Comparison of ENCODE assay signal across 1 cellular context in genomic region chr17:5464717-5465507, GRCh38.
TF ChIP-seq lines count a peak whose summit lies in the region.

No MANE protein-coding gene starts in this region.

TF ChIP-seq in HepG2, 621 proteins besides CTCF, POLR2A, EP300 and RAD21 (continued from another document and continues in another):
- no peak for TF ChIP-seq ZNF281 (CRISPR knock-in tag; IDR thresholded peaks at IDR 0.05; ENCODE audit: borderline replicate concordance)
- TF ChIP-seq SNAPC2 (CRISPR knock-in tag; IDR thresholded peaks at IDR 0.05): no peak; the same call in 1 of the 2 replicates
- no peak for TF ChIP-seq HBP1 (CRISPR knock-in tag; IDR thresholded peaks at IDR 0.05; ENCODE audit: low read depth)
- TF ChIP-seq SMAD9 (CRISPR knock-in tag; IDR thresholded peaks at IDR 0.05): no peak
- TF ChIP-seq SOX5 (CRISPR knock-in tag; IDR thresholded peaks at IDR 0.05; ENCODE audit: borderline replicate concordance): peak; percentile 79
- no peak for TF ChIP-seq ZMAT5 (CRISPR knock-in tag; IDR thresholded peaks at IDR 0.05; ENCODE audit: borderline replicate concordance, low read depth)
- TF ChIP-seq CBX1 (IDR thresholded peaks at IDR 0.05; ENCODE audit: low read depth): no peak
- TF ChIP-seq ZBTB4 (CRISPR knock-in tag; IDR thresholded peaks at IDR 0.05; ENCODE audit: borderline replicate concordance): no peak
- TF ChIP-seq MATR3 (CRISPR knock-in tag; IDR thresholded peaks at IDR 0.05): no peak
- no peak for TF ChIP-seq ZNF660 (CRISPR knock-in tag; IDR thresholded peaks at IDR 0.05; ENCODE audit: borderline replicate concordance, low read depth)
- no peak for TF ChIP-seq ZNF335 (CRISPR knock-in tag; IDR thresholded peaks at IDR 0.05)
- TF ChIP-seq ZNF407 (CRISPR knock-in tag; IDR thresholded peaks at IDR 0.05; ENCODE audit: not compliant biosample characterization): no peak
- peak; percentile 44; the same call in 1 of the 2 replicates for TF ChIP-seq AHDC1 (CRISPR knock-in tag; IDR thresholded peaks at IDR 0.05; ENCODE audit: borderline replicate concordance)
- no peak for TF ChIP-seq ZNF282 (IDR thresholded peaks at IDR 0.05; ENCODE audit: partially characterized antibody)
- no peak for TF ChIP-seq ZBTB34 (CRISPR knock-in tag; IDR thresholded peaks at IDR 0.05)
- TF ChIP-seq FOXP1 (IDR thresholded peaks at IDR 0.05): no peak
- TF ChIP-seq FOXP1 (CRISPR knock-in tag; IDR thresholded peaks at IDR 0.05): no peak; the same call in 1 of the 2 replicates
- no peak for TF ChIP-seq NR0B2 (CRISPR knock-in tag; IDR thresholded peaks at IDR 0.05)
- TF ChIP-seq CHCHD3 (CRISPR knock-in tag; IDR thresholded peaks at IDR 0.05): no peak
- no peak for TF ChIP-seq ZNF674 (CRISPR knock-in tag; IDR thresholded peaks at IDR 0.05; ENCODE audit: low read depth)
- no peak for TF ChIP-seq BATF2 (CRISPR knock-in tag; IDR thresholded peaks at IDR 0.05)
